ENCODE assay signal across 1 cellular context in the genomic region with DNA sequence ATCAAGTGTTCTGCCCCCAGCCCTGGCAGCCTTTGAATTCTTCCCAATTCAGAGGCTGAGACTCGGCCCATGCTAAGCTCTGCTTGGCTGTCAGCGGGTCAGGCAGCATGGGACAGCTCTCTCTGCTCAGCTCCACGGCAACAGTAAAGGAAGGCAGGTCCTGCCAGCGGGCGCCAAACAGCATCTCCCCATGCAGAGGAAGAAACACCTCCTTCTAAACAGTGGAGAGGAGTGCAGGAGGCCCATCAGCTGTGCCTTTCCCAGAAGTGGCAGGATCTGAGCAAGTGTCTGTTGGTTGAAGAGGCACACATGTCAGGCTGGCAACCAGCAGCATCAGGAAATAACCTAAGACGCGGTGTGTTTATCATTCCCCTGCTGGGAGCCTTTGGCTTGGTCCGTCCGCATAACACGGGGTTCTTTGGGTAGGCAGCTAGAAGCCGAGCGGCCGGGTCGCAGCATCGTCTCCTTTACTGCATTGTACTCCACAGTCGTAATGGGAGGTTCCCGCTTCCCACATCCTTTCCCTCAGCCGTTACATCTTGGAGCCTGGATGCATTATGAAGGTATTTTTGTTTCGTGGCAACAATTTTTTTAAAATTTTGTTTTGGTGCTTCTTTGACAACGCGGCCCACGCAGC.
TF ChIP-seq lines count a peak whose summit lies in the region.

No MANE protein-coding gene starts in this region.

TF ChIP-seq in GM12878, 131 proteins besides CTCF, POLR2A, EP300 and RAD21:
- TF ChIP-seq MYC (IDR thresholded peaks at IDR 0.05; ENCODE audit: insufficient read depth, insufficient read length, insufficient replicate concordance, low read length, severe bottlenecking), result no peak
- TF ChIP-seq TCF12 (IDR thresholded peaks at IDR 0.05; ENCODE audit: low read depth, low read length), result no peak
- TF ChIP-seq SMARCA5 (IDR thresholded peaks at IDR 0.05), result peak; percentile 91
- no peak for TF ChIP-seq EZH2 (IDR thresholded peaks at IDR 0.05; ENCODE audit: borderline replicate concordance, control insufficient read depth, low read depth, low read length)
- 0 out of 2 replicates have a peak, but pooled peaks have one; percentile 6 for TF ChIP-seq MTA3 (IDR thresholded peaks at IDR 0.05; ENCODE audit: borderline replicate concordance, low read length)
